ENCODE assay signal across 8 cellular contexts in the genomic region with DNA sequence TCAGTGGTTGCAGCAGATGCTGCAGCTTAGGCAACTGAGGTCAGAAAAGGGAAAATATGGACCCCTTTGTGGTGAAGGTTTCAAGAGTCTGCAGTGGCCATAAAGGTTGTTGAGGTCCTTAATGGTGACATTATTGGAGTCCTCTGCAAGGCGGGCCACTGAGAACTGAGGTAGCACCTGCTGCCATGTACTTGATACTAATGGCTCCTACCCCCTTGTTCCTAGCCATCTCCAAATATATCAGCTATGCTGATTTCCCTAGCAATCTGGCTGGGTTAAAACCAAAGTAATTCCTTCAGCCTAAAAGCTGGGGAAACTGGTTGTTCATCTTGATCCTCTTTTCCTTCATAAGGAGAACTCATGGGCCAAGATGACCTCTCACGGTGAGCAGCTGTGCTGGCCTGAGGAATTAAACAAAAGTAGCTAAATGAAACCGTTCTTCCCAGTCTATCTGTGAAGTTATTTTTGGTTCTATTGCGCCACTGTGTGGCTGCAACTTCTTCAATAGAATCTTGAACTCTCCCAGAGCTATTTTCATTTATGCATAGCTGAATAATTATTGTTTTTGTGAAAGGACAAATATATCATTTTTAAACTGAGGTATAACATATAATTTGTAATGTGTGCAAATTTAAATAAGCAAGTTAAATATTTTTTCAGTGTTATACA.
DNase-seq lines count a peak whose midpoint lies in the region; ATAC-seq and TF ChIP-seq lines count a peak whose summit lies in the region.

No MANE protein-coding gene starts in this region.

- no peaks in the 10 kb centered on the region for H3K9me3 ChIP-seq in prostate gland

- no peak for ATAC-seq in HG03565 (IDR thresholded peaks at IDR 0.05; ENCODE audit: unreplicated experiment)

- no peak for TF ChIP-seq POLR2A in prostate gland (IDR thresholded peaks at IDR 0.05)

- H3K36me3 ChIP-seq in H7 (replicated peaks; ENCODE audit: control insufficient read depth, insufficient read depth, low read length) = no peaks in the 10 kb centered on the region
- no peaks in the 10 kb centered on the region for H3K36me3 ChIP-seq in prostate gland

- H3K4me3 ChIP-seq in H7 (ENCODE audit: insufficient read depth, low read depth, low read length) (no peak overlapping the region), fibroblast of pulmonary artery (replicated peaks; ENCODE audit: low read depth, low read length) (no peak overlapping the region), prostate gland (no peak overlapping the region)

- in situ Hi-C loops in SK-MEL-5 (cut with HindIII; ENCODE audit: low pct_unique_long_range_greater_than_20kb, low sequenced_read_pairs) = loop anchor here (10.0 kb wide), 1 partner anchor 132 kb away; no protein-coding TSS in a partner anchor

- H3K4me1 ChIP-seq in prostate gland (replicated peaks) = no peaks in the 10 kb centered on the region

- intact Hi-C loops in prostate gland (cut with DNase I) = loop anchor here (5.0 kb wide), 2 partner anchors 110 to 260 kb away; no protein-coding TSS in a partner anchor

- no peaks in the 10 kb centered on the region for H3K27me3 ChIP-seq in H7 (ENCODE audit: control insufficient read depth, insufficient read depth, low read length)
- H3K27me3 ChIP-seq in prostate gland (replicated peaks; ENCODE audit: insufficient read depth) = no peaks in the 10 kb centered on the region

- DNase-seq in H7 (peak; percentile 8), SK-MEL-5 (ENCODE audit: low read depth, low spot score) (peak; percentile 81), fibroblast of pulmonary artery (ENCODE audit: low read depth) (peak; percentile 93), prostate gland (ENCODE audit: low spot score) (no peak), NCI-H2029 (lab: John Stamatoyannopoulos, UW) (no peak)
- DNase-seq in activated effector memory CD4-positive, alpha-beta T cell treated with Interleukin-2 at 50 U/mL for 16 hours = no peak

- peak; percentile 59 for TF ChIP-seq CTCF in 22Rv1 (IDR thresholded peaks at IDR 0.05)
- TF ChIP-seq CTCF in fibroblast of pulmonary artery (IDR thresholded peaks at IDR 0.05; ENCODE audit: low read length, missing control alignments) = peak; percentile 62
- TF ChIP-seq CTCF in prostate gland (IDR thresholded peaks at IDR 0.05) = peak in 3 of 4 experiments; percentile 41 to 68 (median 58)

- H3K27ac ChIP-seq in 22Rv1 (no peak overlapping the region), prostate gland (no peak overlapping the region)

- 30% methylated on average over 4 of the region's 4 CpGs for WGBS in prostate gland

Comparison
In these comparisons a context has a peak if more than half of its experiments do, and no peak if none do; other contexts are left out.
1. DNase-seq: peak in H7 (single experiment), SK-MEL-5 (single experiment) and fibroblast of pulmonary artery (single experiment); none in prostate gland (single experiment), NCI-H2029 (single experiment) and activated effector memory CD4-positive, alpha-beta T cell treated with Interleukin-2 at 50 U/mL for 16 hours (single experiment).
2. Peak in every context shown above with its lines, with median percentiles within 50 percentile points of each other: CTCF ChIP-seq.